Comparison of ENCODE assay signal across 11 cellular contexts in the genomic region with DNA sequence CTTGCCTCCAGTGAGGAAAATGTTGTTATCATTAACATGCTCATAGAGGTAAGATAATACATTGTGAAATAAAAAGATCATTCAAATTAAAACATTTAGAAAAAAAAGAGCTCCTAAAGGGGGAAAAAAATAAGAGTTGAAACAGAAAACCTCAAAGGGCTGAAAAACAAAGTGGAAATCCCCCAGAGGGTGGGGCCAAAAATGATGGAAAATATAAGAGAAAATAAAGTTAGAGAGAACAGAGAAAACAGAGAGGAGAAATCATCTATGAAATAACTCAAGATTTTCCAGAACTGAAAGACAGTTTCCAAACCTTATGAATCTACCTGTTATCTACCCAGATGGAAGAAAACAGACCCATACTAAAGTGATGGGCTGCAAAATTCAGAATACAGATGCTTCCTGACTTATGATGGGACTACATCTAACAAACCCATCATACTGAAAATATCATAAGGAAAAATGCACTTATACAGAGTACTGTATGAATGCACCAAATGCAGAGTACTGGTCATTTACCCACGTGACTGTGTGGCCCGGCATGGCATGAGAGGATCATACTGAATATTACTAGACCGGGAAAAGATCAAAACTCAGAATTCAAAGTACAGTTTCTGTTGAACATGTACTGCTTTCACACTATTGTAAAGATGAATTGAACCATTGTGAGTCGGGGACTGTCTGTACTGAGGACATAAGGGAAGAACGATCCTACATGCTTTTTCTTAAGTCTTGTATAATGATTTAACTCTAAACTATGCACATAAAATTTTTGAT. TPM values are rescaled to one million over a fixed set of nuclear protein-coding genes. Genes with fewer than 3 reads are reported as not detected.
A peak's percentile ranks its signal among the peaks of the same experiment; 100 is the strongest.
DNase-seq lines count a peak whose midpoint lies in the region; ATAC-seq lines count a peak whose summit lies in the region.
"Had no signal": no experiment of that assay in that cellular context is flagged by ENCODE, and none has a peak within 500 bp of the region (broad histone marks: within the 10 kb centered on the region; RNA-seq: fewer than 3 reads in every experiment).

No MANE protein-coding gene starts in this region.

- H3K27me3 ChIP-seq in BLaER1 (no peaks in the 10 kb centered on the region), HUES6 (ENCODE audit: control insufficient read depth, insufficient read depth, low read length) (peaks cover 1% of the 10 kb centered on the region; the same call in 1 of the 2 replicates), adipocyte (replicated peaks; ENCODE audit: control insufficient read depth, insufficient read depth, low read length) (no peaks in the 10 kb centered on the region), trophoblast cell (ENCODE audit: insufficient read depth, low read length) (no peaks in the 10 kb centered on the region)
- H3K27me3 ChIP-seq: left lung had no signal

- H3K9me3 ChIP-seq in BLaER1 (no peaks in the 10 kb centered on the region), HUES6 (ENCODE audit: control insufficient read depth, insufficient read depth, low read depth, low read length) (no peaks in the 10 kb centered on the region), adipocyte (ENCODE audit: control insufficient read depth, low read length) (no peaks in the 10 kb centered on the region), trophoblast cell (ENCODE audit: insufficient read depth, low read depth, low read length) (peaks cover 1% of the 10 kb centered on the region)
- H3K9me3 ChIP-seq: left lung had no signal

- H3K9me3 Mint-ChIP-seq in memory B cell = no peaks in the 10 kb centered on the region

- no peak overlapping the region for H4K12ac ChIP-seq in trophoblast cell (ENCODE audit: low read depth, low read length)

- peak overlapping the region; percentile 26; the same call in 1 of the 2 replicates for H3K4me3 ChIP-seq in BLaER1
- peak overlapping the region; percentile 20 for H3K4me3 ChIP-seq in HUES6 (ENCODE audit: low read depth, low read length)
- H3K4me3 ChIP-seq in adipocyte (ENCODE audit: low read length) = peak overlapping the region; percentile 71
- no peak overlapping the region for H3K4me3 ChIP-seq in trophoblast cell (ENCODE audit: low read depth, low read length)

- H4K91ac ChIP-seq in trophoblast cell (ENCODE audit: low read depth, low read length) = no peak overlapping the region

- no peak for ATAC-seq in memory B cell (ENCODE audit: low read depth)
- ATAC-seq: left lung had no signal

- H4K8ac ChIP-seq in trophoblast cell (ENCODE audit: low read depth, low read length) = no peak overlapping the region

- WGBS in trophoblast cell (ENCODE audit: extremely low coverage, insufficient coverage, insufficient read length) = no CpG with 5 or more reads among the region's 5 CpGs

- DNase-seq in adipocyte (ENCODE audit: low read depth) = peak; percentile 14
- no peak for DNase-seq in memory B cell (ENCODE audit: low spot score in 2 of 2)
- DNase-seq in NCI-H510A treated with DMSO at 0.1 percent for 48 hours (lab: John Stamatoyannopoulos, UW) = no peak
- DNase-seq in NCI-H187 (lab: John Stamatoyannopoulos, UW) = no peak
- no peak for DNase-seq in cerebellum (ENCODE audit: low spot score)
- DNase-seq in trophoblast cell = no peak
- DNase-seq: effector CD8-positive, alpha-beta T cell; left lung; stimulated activated CD4-positive, alpha-beta T cell treated with anti-CD3 and anti-CD28 coated beads, Interleukin-1b, Interleukin-23, amount 100 ng/mL, for 48 hours had no signal

- peaks cover 74% of the 10 kb centered on the region for H3K36me3 ChIP-seq in BLaER1
- H3K36me3 ChIP-seq in HUES6 (ENCODE audit: control insufficient read depth, insufficient read depth, low read length) = peaks cover 55% of the 10 kb centered on the region
- H3K36me3 ChIP-seq in adipocyte (ENCODE audit: control insufficient read depth, insufficient read depth, low read length, severe bottlenecking) = peaks cover 48% of the 10 kb centered on the region
- peaks cover 6 to 18% of the 10 kb centered on the region in 2 experiments for H3K36me3 ChIP-seq in trophoblast cell (ENCODE audit: control insufficient read depth in 1 of 2, insufficient read depth in 2 of 2, low read length in 2 of 2)

- H3K36me3 Mint-ChIP-seq in memory B cell = peaks cover 33% of the 10 kb centered on the region

- H3K27ac ChIP-seq in BLaER1 (no peak overlapping the region), HUES6 (ENCODE audit: low read depth, low read length) (no peak overlapping the region), trophoblast cell (ENCODE audit: low read depth, low read length) (no peak overlapping the region)
- H3K27ac ChIP-seq: left lung had no signal

- peaks cover 62% of the 10 kb centered on the region for H3K4me1 ChIP-seq in BLaER1
- H3K4me1 ChIP-seq in HUES6 (ENCODE audit: control insufficient read depth, insufficient read depth, low read length) = peaks cover 29% of the 10 kb centered on the region
- peaks cover 52% of the 10 kb centered on the region for H3K4me1 ChIP-seq in adipocyte (ENCODE audit: control insufficient read depth, insufficient read depth, low read length)
- peaks cover 0 to 5% of the 10 kb centered on the region in 2 experiments for H3K4me1 ChIP-seq in trophoblast cell (ENCODE audit: control insufficient read depth in 1 of 2, insufficient read depth in 2 of 2, low read length in 2 of 2)

- no peak overlapping the region for H3K9ac ChIP-seq in BLaER1
- no peak overlapping the region for H3K9ac ChIP-seq in HUES6 (ENCODE audit: low read length)
- H3K9ac ChIP-seq in adipocyte (ENCODE audit: low read length) = peak overlapping the region; percentile 75
- H3K9ac ChIP-seq in trophoblast cell (ENCODE audit: low read length) = no peak overlapping the region

- H2BK5ac ChIP-seq in trophoblast cell (ENCODE audit: low read depth, low read length, poor library complexity) = no peak overlapping the region

- no peak overlapping the region for H3K23ac ChIP-seq in trophoblast cell (ENCODE audit: low read length)

- H3K4ac ChIP-seq in trophoblast cell (ENCODE audit: low read depth, low read length) = no peak overlapping the region

- H2BK12ac ChIP-seq in trophoblast cell (ENCODE audit: low read length) = no peak overlapping the region

- no peak overlapping the region for H3K14ac ChIP-seq in trophoblast cell (ENCODE audit: low read length)

- H3K79me2 ChIP-seq in trophoblast cell (ENCODE audit: control insufficient read depth, insufficient read depth, low read length, poor library complexity) = peaks cover 3% of the 10 kb centered on the region

- H3K27ac Mint-ChIP-seq in memory B cell = peak overlapping the region; percentile 93

- H2BK120ac ChIP-seq in trophoblast cell (ENCODE audit: insufficient read depth, low read length, poor library complexity) = no peak overlapping the region

- no peak overlapping the region for H3K18ac ChIP-seq in trophoblast cell (ENCODE audit: low read length)

- peaks cover 81% of the 10 kb centered on the region for H4K20me1 ChIP-seq in BLaER1

- H3K4me3 Mint-ChIP-seq in memory B cell = peak overlapping the region; percentile 82

- peaks cover 5% of the 10 kb centered on the region for H3K79me1 ChIP-seq in trophoblast cell (ENCODE audit: low read length)

- H3K27me3 Mint-ChIP-seq in memory B cell = no peaks in the 10 kb centered on the region

- no peak overlapping the region for H2AFZ ChIP-seq in trophoblast cell (ENCODE audit: insufficient read depth, low read length, poor library complexity)

- no peak overlapping the region for H2AK5ac ChIP-seq in trophoblast cell (ENCODE audit: low read length)

- peaks cover 49% of the 10 kb centered on the region for H3K4me1 Mint-ChIP-seq in memory B cell

- H3K4me2 ChIP-seq in BLaER1 (peak overlapping the region; percentile 82), trophoblast cell (ENCODE audit: low read length) (no peak overlapping the region)

RNA-seq across cellular contexts. Expression of gene ZBTB24, which starts 4.0 kb away (rescaled TPM):
- 9.8 TPM for total RNA-seq in cerebellum
- polyA plus RNA-seq in trophoblast cell (2013) = 4.9 and 5.1 TPM in 2 replicates

RNA-seq across cellular contexts. Expression of gene MICAL1, which starts 23.5 kb away (rescaled TPM):
- total RNA-seq in cerebellum = 23.7 TPM
- 35.4 and 36.0 TPM in 2 replicates for polyA plus RNA-seq in trophoblast cell (2013)

RNA-seq across cellular contexts. Expression of gene SMPD2, which starts 38.5 kb away (rescaled TPM):
- total RNA-seq in cerebellum = 6.4 TPM
- polyA plus RNA-seq in trophoblast cell (2013) = 9.5 and 9.7 TPM in 2 replicates

RNA-seq across cellular contexts. Expression of gene PPIL6, which starts 38.6 kb away (rescaled TPM):
- 14.5 TPM for total RNA-seq in cerebellum
- 0.47 and 0.63 TPM in 2 replicates for polyA plus RNA-seq in trophoblast cell (2013)
